Comparison of ENCODE assay signal across 9 cellular contexts in genomic region chr10:33009244-33010131, GRCh38. TPM values are rescaled to one million over a fixed set of nuclear protein-coding genes. Genes with fewer than 3 reads are reported as not detected.
DNase-seq lines count a peak whose midpoint lies in the region; FAIRE-seq and TF ChIP-seq lines count a peak whose summit lies in the region.
"Had no signal": no experiment of that assay in that cellular context is flagged by ENCODE, and none has a peak within 500 bp of the region (broad histone marks: within the 10 kb centered on the region; RNA-seq: fewer than 3 reads in every experiment).

No MANE protein-coding gene starts in this region.

- H2AFZ ChIP-seq in keratinocyte (ENCODE audit: control insufficient read depth, low read length): no peak overlapping the region

- H3K9me3 ChIP-seq in AG04450 (ENCODE audit: control insufficient read depth, insufficient read depth, low read length) (no peaks in the 10 kb centered on the region), keratinocyte (ENCODE audit: control insufficient read depth, low read depth, low read length) (no peaks in the 10 kb centered on the region)
- H3K9me3 ChIP-seq in CD8-positive, alpha-beta memory T cell (ENCODE audit: low read length): no peaks in the 10 kb centered on the region
- H3K9me3 ChIP-seq: heart left ventricle had no signal

- DNase-seq in AG04450 (ENCODE audit: low read depth, low spot score): no peak
- no peak for DNase-seq in CD8-positive, alpha-beta memory T cell
- DNase-seq in T-helper 2 cell treated with Interferon-gamma antibody and Interleukin-4, amounts not matched to agents 5 μg/mL and 100 μg/mL, for 36 hours (ENCODE audit: low spot score): no peak
- no peak for DNase-seq in keratinocyte (ENCODE audit: low read depth, low spot score)
- DNase-seq in HT-29 (ENCODE audit: low spot score): no peak
- no peak for DNase-seq in kidney glomerular epithelial cell (lab: John Stamatoyannopoulos, UW)
- no peak for DNase-seq in COLO668 (lab: John Stamatoyannopoulos, UW; ENCODE audit: unreplicated experiment)

- H3K4me3 ChIP-seq in AG04450 (ENCODE audit: low read depth, low read length) (no peak overlapping the region), keratinocyte (ENCODE audit: control insufficient read depth in 2 of 3, extremely low read depth in 1 of 3, insufficient read depth in 2 of 3, low read depth in 1 of 3, low read length in 3 of 3) (no peak overlapping the region)
- H3K4me3 ChIP-seq in CD8-positive, alpha-beta memory T cell (ENCODE audit: low read length): peak overlapping the region; percentile 13
- H3K4me3 ChIP-seq: heart left ventricle had no signal

- FAIRE-seq in keratinocyte (lab: Jason Lieb, UNC): peak; percentile 53

- peak overlapping the region; percentile 11 for H3K27ac ChIP-seq in AG04450 (ENCODE audit: low read depth, low read length)
- H3K27ac ChIP-seq in CD8-positive, alpha-beta memory T cell (ENCODE audit: low read depth, low read length): no peak overlapping the region
- H3K27ac ChIP-seq in keratinocyte (ENCODE audit: control insufficient read depth, insufficient read depth, low read length): peak overlapping the region; percentile 27

- H4K20me1 ChIP-seq in keratinocyte (ENCODE audit: control insufficient read depth, extremely low read depth, insufficient read depth, low read length): no peaks in the 10 kb centered on the region

- CTCF ChIA-PET in AG04450 (lab: Charles Lee): interaction anchor here (0.6 to 2.7 kb wide), 54 partner anchors 9 to 750 kb away, joined by 3 to 21 read pairs (median 4); no protein-coding TSS in a partner anchor
- CTCF ChIA-PET in CD8-positive, alpha-beta memory T cell (lab: Charles Lee): interaction anchor here (0.6 to 2.2 kb wide), 35 partner anchors 9 to 819 kb away, joined by 3 to 12 read pairs (median 4); no protein-coding TSS in a partner anchor

- peaks cover 27% of the 10 kb centered on the region for H3K4me1 ChIP-seq in CD8-positive, alpha-beta memory T cell (ENCODE audit: insufficient read depth, low read length)
- peaks cover 46% of the 10 kb centered on the region for H3K4me1 ChIP-seq in keratinocyte (ENCODE audit: control insufficient read depth, extremely low read depth, insufficient read depth, low read length)

- H3K4me1 Mint-ChIP-seq in CD8-positive, alpha-beta memory T cell: peaks cover 44 to 60% (median 52%) of the 10 kb centered on the region in 3 donors
- H3K4me1 Mint-ChIP-seq in T-helper 2 cell treated with Interferon-gamma antibody and Interleukin-4, amounts not matched to agents 5 μg/mL and 100 μg/mL, for 36 hours (ENCODE audit: low read depth): peaks cover 31% of the 10 kb centered on the region

- no peak for TF ChIP-seq CTCF in AG04450 (IDR thresholded peaks at IDR 0.05; ENCODE audit: low read depth, low read length)
- TF ChIP-seq CTCF in keratinocyte (optimal IDR thresholded peaks at IDR 0.05 in 1 of 3, IDR thresholded peaks at IDR 0.05 in 1 of 3, conservative IDR thresholded peaks at IDR 0.05 in 1 of 3; ENCODE audit: extremely low read depth in 1 of 3, insufficient read depth in 2 of 3, low read length in 3 of 3): no peak

- H3K36me3 ChIP-seq in CD8-positive, alpha-beta memory T cell (ENCODE audit: insufficient read depth, low read length): no peaks in the 10 kb centered on the region
- H3K36me3 ChIP-seq in keratinocyte (ENCODE audit: control insufficient read depth in 2 of 2, extremely low read depth in 1 of 2, insufficient read depth in 2 of 2, low read length in 2 of 2): no peaks in the 10 kb centered on the region
- H3K36me3 ChIP-seq: heart left ventricle had no signal

- peaks cover 0 to 2% of the 10 kb centered on the region in 2 donors for H3K27me3 Mint-ChIP-seq in CD8-positive, alpha-beta memory T cell
- H3K27me3 Mint-ChIP-seq in T-helper 2 cell treated with Interferon-gamma antibody and Interleukin-4, amounts not matched to agents 5 μg/mL and 100 μg/mL, for 36 hours (ENCODE audit: low read depth): peaks cover 4% of the 10 kb centered on the region

- POLR2A ChIA-PET in AG04450 (lab: Yijun Ruan, JAX): interaction anchor here (0.9 to 1.4 kb wide), 3 partner anchors 29 to 263 kb away, joined by 3 to 4 read pairs (median 4); no protein-coding TSS in a partner anchor
- POLR2A ChIA-PET in CD8-positive, alpha-beta memory T cell (lab: Charles Lee): no interaction called here

- no peaks in the 10 kb centered on the region for H3K9me3 Mint-ChIP-seq in CD8-positive, alpha-beta memory T cell
- no peaks in the 10 kb centered on the region for H3K9me3 Mint-ChIP-seq in T-helper 2 cell treated with Interferon-gamma antibody and Interleukin-4, amounts not matched to agents 5 μg/mL and 100 μg/mL, for 36 hours
- H3K9me3 Mint-ChIP-seq: naive thymus-derived CD4-positive, alpha-beta T cell had no signal

- peak overlapping the region; percentile 5 for H3K9ac ChIP-seq in keratinocyte (ENCODE audit: control insufficient read depth, extremely low read depth, insufficient read depth, low read length)

- H3K4me2 ChIP-seq in keratinocyte (ENCODE audit: control insufficient read depth, extremely low read depth, insufficient read depth, low read depth, low read length): peak overlapping the region; percentile 56

- peak overlapping the region; percentile 83 to 97 (median 95) for H3K27ac Mint-ChIP-seq in CD8-positive, alpha-beta memory T cell
- H3K27ac Mint-ChIP-seq in T-helper 2 cell treated with Interferon-gamma antibody and Interleukin-4, amounts not matched to agents 5 μg/mL and 100 μg/mL, for 36 hours: peak overlapping the region; percentile 26

- H3K36me3 Mint-ChIP-seq in CD8-positive, alpha-beta memory T cell: no peaks in the 10 kb centered on the region
- no peaks in the 10 kb centered on the region for H3K36me3 Mint-ChIP-seq in T-helper 2 cell treated with Interferon-gamma antibody and Interleukin-4, amounts not matched to agents 5 μg/mL and 100 μg/mL, for 36 hours (ENCODE audit: low read depth)
- H3K36me3 Mint-ChIP-seq: naive thymus-derived CD4-positive, alpha-beta T cell had no signal

- H3K4me3 Mint-ChIP-seq in CD8-positive, alpha-beta memory T cell: peak overlapping the region; percentile 28 to 84 (median 81)
- peak overlapping the region; percentile 63 for H3K4me3 Mint-ChIP-seq in T-helper 2 cell treated with Interferon-gamma antibody and Interleukin-4, amounts not matched to agents 5 μg/mL and 100 μg/mL, for 36 hours

- H3K27me3 ChIP-seq in AG04450 (ENCODE audit: control insufficient read depth, insufficient read depth, low read length): no peaks in the 10 kb centered on the region
- no peaks in the 10 kb centered on the region for H3K27me3 ChIP-seq in CD8-positive, alpha-beta memory T cell (ENCODE audit: insufficient read depth, low read length, poor library complexity, severe bottlenecking)
- H3K27me3 ChIP-seq in keratinocyte (ENCODE audit: control insufficient read depth, extremely low read depth, insufficient read depth, low read length): no peaks in the 10 kb centered on the region
- H3K27me3 ChIP-seq: heart left ventricle had no signal

- no peaks in the 10 kb centered on the region for H3K9me1 ChIP-seq in keratinocyte (ENCODE audit: control insufficient read depth, extremely low read depth, insufficient read depth, low read length)

- peaks cover 10% of the 10 kb centered on the region for H3K79me2 ChIP-seq in keratinocyte (ENCODE audit: control insufficient read depth, insufficient read depth, low read length)

- dilution Hi-C loops in keratinocyte (cut with MboI; ENCODE audit: extremely low pct_ligation_motif_present, low sequenced_read_pairs): no loop called here

RNA-seq across cellular contexts. Expression of gene ITGB1, which starts 51.5 kb away (rescaled TPM):
- polyA plus RNA-seq in AG04450 (2011; rRNA removed) (1,870 and 2,796 TPM in 2 replicates), keratinocyte (1,026 to 1,445 TPM (median 1,030 TPM) in 3 replicates)
- polyA minus RNA-seq in AG04450 (2011; rRNA and poly(A)+ RNA removed): 1,381 and 1,666 TPM in 2 replicates
- 10 to 100 TPM; 75.5 to 82.1 TPM for total RNA-seq in CD8-positive, alpha-beta memory T cell
- 342 TPM for polyA plus RNA-seq in CD8-positive, alpha-beta memory T cell
- polyA plus RNA-seq in keratinocyte (2011; ENCODE audit: low read depth): 511 TPM
- 420 and 664 TPM in 2 replicates for polyA plus RNA-seq in keratinocyte (2011; cell fraction: cytosol; rRNA removed)
- 1,436 and 2,106 TPM in 2 replicates for polyA plus RNA-seq in keratinocyte (2011; cell fraction: nucleus; rRNA removed)
- 328 and 1,010 TPM in 2 replicates for polyA plus RNA-seq in keratinocyte (2012; ENCODE audit: low replicate concordance)
- polyA minus RNA-seq in keratinocyte: 361 to 979 TPM (median 522 TPM) in 3 replicates
- 475 TPM for polyA minus RNA-seq in keratinocyte (2011; cell fraction: cytosol; rRNA and poly(A)+ RNA removed)
- polyA minus RNA-seq in keratinocyte (2011; cell fraction: nucleus; rRNA and poly(A)+ RNA removed): 1,567 and 2,524 TPM in 2 replicates
- total RNA-seq in HT-29 (2014; rRNA removed; shearing (Covaris generic)): 169 and 195 TPM in 2 replicates
